ENCODE assay signal across 1 cellular context in genomic region chr2:37322368-37322767, GRCh38.
TF ChIP-seq lines count a peak whose summit lies in the region.

No MANE protein-coding gene starts in this region.

TF ChIP-seq in SK-N-SH treated with all-trans-retinoic acid at 6 μM for 48 hours, 23 proteins besides CTCF, POLR2A, EP300 and RAD21 (continued from another document):
- peak; percentile 76; the same call in 1 of the 2 replicates for TF ChIP-seq TCF4 (CRISPR knock-in tag; IDR thresholded peaks at IDR 0.05; ENCODE audit: borderline replicate concordance)
- no peak for TF ChIP-seq ESRRG (CRISPR knock-in tag; IDR thresholded peaks at IDR 0.05)
- no peak for TF ChIP-seq ZFP30 (CRISPR knock-in tag; IDR thresholded peaks at IDR 0.05)
- TF ChIP-seq CREB5 (CRISPR knock-in tag; IDR thresholded peaks at IDR 0.05; ENCODE audit: low read depth) = no peak
- 0 out of 2 replicates have a peak, but pooled peaks have one; percentile 8 for TF ChIP-seq ZNF8 (CRISPR knock-in tag; IDR thresholded peaks at IDR 0.05)
- TF ChIP-seq ZNF70 (CRISPR knock-in tag; IDR thresholded peaks at IDR 0.05) = no peak
TF ChIP-seq in SK-N-SH treated with all-trans-retinoic acid at 6 μM for 48 hours: peak in this region for 4.
